In genomic region chr9:26801772-26802171, GRCh38 we compare ENCODE assay signal across 29 cellular contexts.
"Had no signal": no experiment of that assay in that cellular context is flagged by ENCODE, and none has a peak within 500 bp of the region (broad histone marks: within the 10 kb centered on the region; RNA-seq: fewer than 3 reads in every experiment).

No MANE protein-coding gene starts in this region.

- H3K9me3 ChIP-seq: breast epithelium, mucosa of descending colon, pancreas, testis had no signal

- H3K4me3 ChIP-seq: breast epithelium, mucosa of descending colon, pancreas, testis had no signal

- H3K36me3 Mint-ChIP-seq: natural killer cell treated with Interleukin-12 subunit alpha and Interleukin-12 subunit beta and Interleukin-15 and Interleukin-18, amount 100 ng/mL, for 72 hours had no signal

- H3K27me3 ChIP-seq: breast epithelium, pancreas, testis had no signal

- ATAC-seq: left cardiac atrium; left ventricle myocardium superior; mucosa of descending colon; natural killer cell treated with Interleukin-12 subunit alpha and Interleukin-12 subunit beta and Interleukin-15 and Interleukin-18, amount 100 ng/mL, for 72 hours; pancreas; right cardiac atrium; stimulated activated naive CD8-positive, alpha-beta T cell treated with anti-CD3 and anti-CD28 coated beads, Interleukin-15, Interleukin-2, amounts not matched to agents 100 U/mL and 50 U/mL, for 24 hours; T-helper 17 cell had no signal

- H3K27ac ChIP-seq: breast epithelium, pancreas, testis had no signal

- H3K4me3 Mint-ChIP-seq: activated CD4-positive, alpha-beta memory T cell treated with anti-CD3 and anti-CD28 coated beads, Interleukin-2, amount 10 ng/mL, durations not matched to agents 7 days and 5 days; activated CD4-positive, alpha-beta T cell treated with anti-CD3 and anti-CD28 coated beads, Interleukin-2, amount 10 ng/mL, durations not matched to agents 7 days and 5 days; activated T-cell treated with anti-CD3 and anti-CD28 coated beads, Interleukin-2, amount 50 U/mL, for 24 hours; natural killer cell treated with Interleukin-12 subunit alpha and Interleukin-12 subunit beta and Interleukin-15 and Interleukin-18, amount 100 ng/mL, for 72 hours; T-helper 17 cell had no signal

- FAIRE-seq: endothelial cell of umbilical vein, keratinocyte, pancreas, urothelium cell line had no signal

- DNase-seq: activated CD4-positive, alpha-beta memory T cell treated with anti-CD3 and anti-CD28 coated beads, Interleukin-2, amount 10 ng/mL, durations not matched to agents 7 days and 5 days; activated CD4-positive, alpha-beta T cell treated with anti-CD3 and anti-CD28 coated beads for 1 hour; activated CD4-positive, alpha-beta T cell treated with anti-CD3 and anti-CD28 coated beads, Interleukin-2, amount 10 ng/mL, durations not matched to agents 7 days and 5 days; activated CD8-positive, alpha-beta memory T cell treated with anti-CD3 and anti-CD28 coated beads, Interleukin-2, amount 50 U/mL, for 48 hours; activated gamma-delta T cell; activated naive CD4-positive, alpha-beta T cell treated with anti-CD3 and anti-CD28 coated beads, Interleukin-2, amount 50 U/mL, for 16 hours; activated T-cell treated with anti-CD3 and anti-CD28 coated beads, Interleukin-2, amount 50 U/mL, for 24 hours; amniotic stem cell; central memory CD4-positive, alpha-beta T cell; head of caudate nucleus; hippocampal formation; left cardiac atrium; left ventricle myocardium superior; mucosa of descending colon; nucleus accumbens; pancreas; right cardiac atrium; stimulated activated CD4-positive, alpha-beta T cell treated with anti-CD3 and anti-CD28 coated beads, Interleukin-15, amount 100 ng/mL, for 24 hours; stimulated activated CD4-positive, alpha-beta T cell treated with anti-CD3 and anti-CD28 coated beads, Interleukin-2, amount 100 ng/mL, for 24 hours; stimulated activated naive CD8-positive, alpha-beta T cell treated with anti-CD3 and anti-CD28 coated beads, Interleukin-15, Interleukin-2, amounts not matched to agents 100 U/mL and 50 U/mL, for 24 hours; T-helper 17 cell; T1000; testis; trophoblast cell had no signal

- H3K9me3 Mint-ChIP-seq: activated CD4-positive, alpha-beta memory T cell treated with anti-CD3 and anti-CD28 coated beads, Interleukin-2, amount 10 ng/mL, durations not matched to agents 7 days and 5 days; activated CD4-positive, alpha-beta T cell treated with anti-CD3 and anti-CD28 coated beads, Interleukin-2, amount 10 ng/mL, durations not matched to agents 7 days and 5 days; activated T-cell treated with anti-CD3 and anti-CD28 coated beads, Interleukin-2, amount 50 U/mL, for 24 hours; natural killer cell treated with Interleukin-12 subunit alpha and Interleukin-12 subunit beta and Interleukin-15 and Interleukin-18, amount 100 ng/mL, for 72 hours had no signal

- H3K4me1 Mint-ChIP-seq: activated CD4-positive, alpha-beta memory T cell treated with anti-CD3 and anti-CD28 coated beads, Interleukin-2, amount 10 ng/mL, durations not matched to agents 7 days and 5 days; activated CD4-positive, alpha-beta T cell treated with anti-CD3 and anti-CD28 coated beads, Interleukin-2, amount 10 ng/mL, durations not matched to agents 7 days and 5 days; T-helper 17 cell had no signal

- H3K36me3 ChIP-seq: breast epithelium, pancreas had no signal

- H3K27ac Mint-ChIP-seq: activated CD4-positive, alpha-beta memory T cell treated with anti-CD3 and anti-CD28 coated beads, Interleukin-2, amount 10 ng/mL, durations not matched to agents 7 days and 5 days; activated CD4-positive, alpha-beta T cell treated with anti-CD3 and anti-CD28 coated beads, Interleukin-2, amount 10 ng/mL, durations not matched to agents 7 days and 5 days; activated T-cell treated with anti-CD3 and anti-CD28 coated beads, Interleukin-2, amount 50 U/mL, for 24 hours; natural killer cell treated with Interleukin-12 subunit alpha and Interleukin-12 subunit beta and Interleukin-15 and Interleukin-18, amount 100 ng/mL, for 72 hours; T-helper 17 cell had no signal

- H3K27me3 Mint-ChIP-seq: activated CD4-positive, alpha-beta memory T cell treated with anti-CD3 and anti-CD28 coated beads, Interleukin-2, amount 10 ng/mL, durations not matched to agents 7 days and 5 days; activated T-cell treated with anti-CD3 and anti-CD28 coated beads, Interleukin-2, amount 50 U/mL, for 24 hours; natural killer cell treated with Interleukin-12 subunit alpha and Interleukin-12 subunit beta and Interleukin-15 and Interleukin-18, amount 100 ng/mL, for 72 hours had no signal

- H3K4me1 ChIP-seq: breast epithelium, pancreas, testis had no signal
